8 cellular contexts compared by ENCODE assay signal in the genomic region with DNA sequence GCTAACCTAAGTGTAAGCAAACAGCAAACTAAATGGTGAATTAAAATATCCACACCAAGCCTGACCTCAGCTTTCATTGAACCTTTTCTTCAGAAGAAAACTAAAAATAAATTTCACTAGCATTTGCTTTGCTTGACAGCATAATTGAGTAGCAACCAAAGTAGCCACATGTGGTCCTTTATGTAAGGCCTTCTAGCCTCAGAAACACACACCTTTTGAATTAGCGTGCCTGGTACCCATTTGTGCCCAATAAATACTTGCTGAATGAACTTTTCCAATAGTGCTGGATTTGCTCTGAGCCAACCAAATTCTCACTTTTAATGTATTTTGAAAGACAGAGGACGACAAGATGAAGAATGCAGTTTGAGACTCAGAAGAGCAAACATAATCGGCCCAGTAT. TPM values are rescaled to one million over a fixed set of nuclear protein-coding genes. Genes with fewer than 3 reads are reported as not detected.
DNase-seq lines count a peak whose midpoint lies in the region; ATAC-seq and TF ChIP-seq lines count a peak whose summit lies in the region.

No MANE protein-coding gene starts in this region.

- ATAC-seq in SK-N-SH treated with all-trans-retinoic acid at 6 μM for 48 hours (no peak), omental fat pad (ENCODE audit: low FRiP score) (no peak), HG03159 (IDR thresholded peaks at IDR 0.05; ENCODE audit: unreplicated experiment) (no peak)

- 31% methylated on average over 3 of the region's 3 CpGs for WGBS in SK-N-SH (ENCODE audit: low lambda C conversion rate)
- 38 to 50% (median 43%) methylated on average over 3 of the region's 3 CpGs for WGBS in spleen, 5 donors

- intact Hi-C loops in spleen (cut with DNase I; ENCODE audit: low total_unique reads): loop anchor here (5.0 kb wide), 1 partner anchor 147 kb away; no protein-coding TSS in a partner anchor

- peak overlapping the region; percentile 96; the same call in 1 of the 2 replicates for H3K9ac ChIP-seq in SK-N-SH
- H3K9ac ChIP-seq in SK-N-MC (ENCODE audit: insufficient read length): peak overlapping the region; percentile 96

- peaks cover 20% of the 10 kb centered on the region for H3F3A ChIP-seq in SK-N-SH (replicated peaks; ENCODE audit: insufficient read depth)

- H2AFZ ChIP-seq in SK-N-SH (ENCODE audit: low read depth): no peak overlapping the region

- peaks cover 56% of the 10 kb centered on the region for H4K20me1 ChIP-seq in SK-N-SH (ENCODE audit: insufficient read depth)

- H3K9me3 ChIP-seq in SK-N-SH (no peaks in the 10 kb centered on the region), SK-N-MC (ENCODE audit: low read depth, low read length) (no peaks in the 10 kb centered on the region), spleen (no peaks in the 10 kb centered on the region)

- peaks cover 82% of the 10 kb centered on the region for H3K79me2 ChIP-seq in SK-N-SH (ENCODE audit: insufficient read depth)

- DNase-seq in SK-N-SH (peak; percentile 11), SK-N-MC (ENCODE audit: low read depth, low spot score) (no peak), fibroblast of villous mesenchyme (ENCODE audit: low read depth) (peak; percentile 6), spleen (no peak), omental fat pad (ENCODE audit: low spot score) (no peak), 8988T (no peak)

- TF ChIP-seq CTCF in SK-N-SH (IDR thresholded peaks at IDR 0.05) (no peak), fibroblast of villous mesenchyme (IDR thresholded peaks at IDR 0.05; ENCODE audit: insufficient read depth, low read depth, low read length) (no peak), spleen (IDR thresholded peaks at IDR 0.05 in 8 of 11, conservative IDR thresholded peaks at IDR 0.05 in 3 of 11) (no peak), omental fat pad (IDR thresholded peaks at IDR 0.05) (no peak)

- H3K4me1 ChIP-seq in SK-N-SH (ENCODE audit: control insufficient read depth in 1 of 2, insufficient read depth in 2 of 2, low read depth in 1 of 2, low read length in 1 of 2): peaks cover 11 to 15% of the 10 kb centered on the region in 2 experiments; a peak in 2 of 4 replicates
- peaks cover 39 to 78% (median 64%) of the 10 kb centered on the region in 6 donors for H3K4me1 ChIP-seq in spleen

- H3K27ac ChIP-seq in SK-N-SH (ENCODE audit: low read depth in 2 of 2, low read length in 1 of 2) (peak overlapping the region; percentile 92 to 96; a peak in 3 of 4 replicates), SK-N-MC (peak overlapping the region; percentile 89), spleen (peak overlapping the region in 7 of 8 donors; percentile 96 to 99 (median 98))

- TF ChIP-seq POLR2A in spleen (IDR thresholded peaks at IDR 0.05): no peak

- POLR2A ChIA-PET in SK-N-SH (lab: Yijun Ruan, JAX): no interaction called here

- TF ChIP-seq RAD21 in SK-N-SH (IDR thresholded peaks at IDR 0.05; ENCODE audit: low read length): no peak

- TF ChIP-seq EP300 in SK-N-SH (IDR thresholded peaks at IDR 0.05; ENCODE audit: borderline replicate concordance in 1 of 2, low read depth in 1 of 2, low read length in 1 of 2): no peak

- H3K27me3 ChIP-seq in SK-N-SH (ENCODE audit: insufficient read depth): no peaks in the 10 kb centered on the region
- no peaks in the 10 kb centered on the region for H3K27me3 ChIP-seq in spleen (replicated peaks in 1 of 7)

- peaks cover 8 to 15% of the 10 kb centered on the region in 2 experiments for H3K36me3 ChIP-seq in SK-N-SH (replicated peaks in 1 of 2; ENCODE audit: control insufficient read depth in 1 of 2, insufficient read depth in 2 of 2, low read length in 1 of 2)
- no peaks in the 10 kb centered on the region for H3K36me3 ChIP-seq in SK-N-MC (ENCODE audit: insufficient read depth, low read length)
- H3K36me3 ChIP-seq in spleen: peaks cover 0 to 6% (median 1%) of the 10 kb centered on the region in 6 donors

- peak overlapping the region; percentile 88 for H3K4me2 ChIP-seq in SK-N-SH

- H3K4me3 ChIP-seq in SK-N-SH (ENCODE audit: low read depth in 2 of 2, low read length in 1 of 2): peak overlapping the region; percentile 89 to 92
- H3K4me3 ChIP-seq in SK-N-MC: peak overlapping the region; percentile 98
- peak overlapping the region; percentile 87 for H3K4me3 ChIP-seq in fibroblast of villous mesenchyme (ENCODE audit: low read depth, low read length)
- peak overlapping the region in 5 of 8 donors; percentile 72 to 89 (median 80) for H3K4me3 ChIP-seq in spleen

- H3K9me2 ChIP-seq in SK-N-SH: no peaks in the 10 kb centered on the region

- CTCF ChIA-PET in SK-N-SH (lab: Yijun Ruan, JAX): interaction anchor here (1.0 to 3.1 kb wide), 2 partner anchors 130 to 131 kb away, joined by 3 to 12 read pairs; no protein-coding TSS in a partner anchor

TF ChIP-seq in SK-N-SH, 30 proteins besides CTCF, POLR2A, EP300 and RAD21:
- TF ChIP-seq MXI1 (IDR thresholded peaks at IDR 0.05; ENCODE audit: low read depth, low read length) (peak; percentile 63), CHD2 (IDR thresholded peaks at IDR 0.05; ENCODE audit: low read length, partially characterized antibody) (no peak)

TF ChIP-seq in SK-N-SH treated with all-trans-retinoic acid at 6 μM for 48 hours, 23 proteins besides CTCF, POLR2A, EP300 and RAD21 (continues in another document):
- no peak for TF ChIP-seq ISL1 (CRISPR knock-in tag; IDR thresholded peaks at IDR 0.05)
- TF ChIP-seq, protein P1, sequence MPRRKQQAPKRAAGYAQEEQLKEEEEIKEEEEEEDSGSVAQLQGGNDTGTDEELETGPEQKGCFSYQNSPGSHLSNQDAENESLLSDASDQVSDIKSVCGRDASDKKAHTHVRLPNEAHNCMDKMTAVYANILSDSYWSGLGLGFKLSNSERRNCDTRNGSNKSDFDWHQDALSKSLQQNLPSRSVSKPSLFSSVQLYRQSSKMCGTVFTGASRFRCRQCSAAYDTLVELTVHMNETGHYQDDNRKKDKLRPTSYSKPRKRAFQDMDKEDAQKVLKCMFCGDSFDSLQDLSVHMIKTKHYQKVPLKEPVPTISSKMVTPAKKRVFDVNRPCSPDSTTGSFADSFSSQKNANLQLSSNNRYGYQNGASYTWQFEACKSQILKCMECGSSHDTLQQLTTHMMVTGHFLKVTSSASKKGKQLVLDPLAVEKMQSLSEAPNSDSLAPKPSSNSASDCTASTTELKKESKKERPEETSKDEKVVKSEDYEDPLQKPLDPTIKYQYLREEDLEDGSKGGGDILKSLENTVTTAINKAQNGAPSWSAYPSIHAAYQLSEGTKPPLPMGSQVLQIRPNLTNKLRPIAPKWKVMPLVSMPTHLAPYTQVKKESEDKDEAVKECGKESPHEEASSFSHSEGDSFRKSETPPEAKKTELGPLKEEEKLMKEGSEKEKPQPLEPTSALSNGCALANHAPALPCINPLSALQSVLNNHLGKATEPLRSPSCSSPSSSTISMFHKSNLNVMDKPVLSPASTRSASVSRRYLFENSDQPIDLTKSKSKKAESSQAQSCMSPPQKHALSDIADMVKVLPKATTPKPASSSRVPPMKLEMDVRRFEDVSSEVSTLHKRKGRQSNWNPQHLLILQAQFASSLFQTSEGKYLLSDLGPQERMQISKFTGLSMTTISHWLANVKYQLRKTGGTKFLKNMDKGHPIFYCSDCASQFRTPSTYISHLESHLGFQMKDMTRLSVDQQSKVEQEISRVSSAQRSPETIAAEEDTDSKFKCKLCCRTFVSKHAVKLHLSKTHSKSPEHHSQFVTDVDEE (CRISPR knock-in tag; IDR thresholded peaks at IDR 0.05): no peak
- TF ChIP-seq, protein P2, sequence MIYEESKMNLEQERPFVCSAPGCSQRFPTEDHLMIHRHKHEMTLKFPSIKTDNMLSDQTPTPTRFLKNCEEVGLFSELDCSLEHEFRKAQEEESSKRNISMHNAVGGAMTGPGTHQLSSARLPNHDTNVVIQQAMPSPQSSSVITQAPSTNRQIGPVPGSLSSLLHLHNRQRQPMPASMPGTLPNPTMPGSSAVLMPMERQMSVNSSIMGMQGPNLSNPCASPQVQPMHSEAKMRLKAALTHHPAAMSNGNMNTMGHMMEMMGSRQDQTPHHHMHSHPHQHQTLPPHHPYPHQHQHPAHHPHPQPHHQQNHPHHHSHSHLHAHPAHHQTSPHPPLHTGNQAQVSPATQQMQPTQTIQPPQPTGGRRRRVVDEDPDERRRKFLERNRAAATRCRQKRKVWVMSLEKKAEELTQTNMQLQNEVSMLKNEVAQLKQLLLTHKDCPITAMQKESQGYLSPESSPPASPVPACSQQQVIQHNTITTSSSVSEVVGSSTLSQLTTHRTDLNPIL (CRISPR knock-in tag; IDR thresholded peaks at IDR 0.05; ENCODE audit: low read depth): no peak
- TF ChIP-seq ZNF565 (CRISPR knock-in tag; conservative IDR thresholded peaks at IDR 0.05; ENCODE audit: low read depth): no peak
- TF ChIP-seq ZFP3 (CRISPR knock-in tag; IDR thresholded peaks at IDR 0.05): no peak
- no peak for TF ChIP-seq POU6F1 (CRISPR knock-in tag; IDR thresholded peaks at IDR 0.05; ENCODE audit: borderline replicate concordance, low read depth)
- no peak for TF ChIP-seq ARNTL (CRISPR knock-in tag; IDR thresholded peaks at IDR 0.05; ENCODE audit: borderline replicate concordance, low read depth)

RNA-seq across cellular contexts. Expression of gene NIPBL, which starts 2.1 kb away (rescaled TPM):
- polyA plus RNA-seq in SK-N-SH (2012; rRNA removed) (5.2 and 8.3 TPM in 2 replicates), spleen (10 to 100 TPM; 16.8 to 17.5 (median 17.0) TPM)
- 6.2 and 6.3 TPM in 2 replicates for polyA plus RNA-seq in SK-N-SH (2012; cell fraction: cytosol; rRNA removed)
- 6.9 and 14.1 TPM in 2 replicates for polyA plus RNA-seq in SK-N-SH (2012; cell fraction: nucleus; rRNA removed)
- total RNA-seq in fibroblast of villous mesenchyme (20.6 and 24.6 TPM in 2 replicates), spleen (100 to 1,000 TPM in 1 of 7 donors, 10 to 100 TPM in 6; 70.2 to 103 (median 86.4) TPM), omental fat pad (10 to 100 TPM; 47.9 to 64.2 (median 54.3) TPM)

Comparison
In these comparisons a context has a peak if more than half of its experiments do, and no peak if none do; other contexts are left out.
1. DNase-seq: peak in SK-N-SH (single experiment) and fibroblast of villous mesenchyme (single experiment); none in SK-N-MC (single experiment), spleen (single experiment), omental fat pad (single experiment) and 8988T (single experiment).
2. Peak in every context shown above with its lines, with median percentiles within 50 percentile points of each other: H3K27ac ChIP-seq and H3K4me3 ChIP-seq.